In genomic region chr3:141370065-141370533, GRCh38 we compare ENCODE assay signal across 8 cellular contexts. TPM values are rescaled to one million over a fixed set of nuclear protein-coding genes. Genes with fewer than 3 reads are reported as not detected.
A peak's percentile ranks its signal among the peaks of the same experiment; 100 is the strongest.
DNase-seq lines count a peak whose midpoint lies in the region; ATAC-seq and TF ChIP-seq lines count a peak whose summit lies in the region.

No MANE protein-coding gene starts in this region.

- H2BK15ac ChIP-seq in mesendoderm (replicated peaks; ENCODE audit: low read depth), result no peak overlapping the region

- H3K23ac ChIP-seq in mesendoderm (ENCODE audit: low read length), result no peak overlapping the region

- ATAC-seq in GM18861 (IDR thresholded peaks at IDR 0.05; ENCODE audit: unreplicated experiment) (peak; percentile 86), HG03064 (IDR thresholded peaks at IDR 0.05; ENCODE audit: low read depth, unreplicated experiment) (peak; percentile 74)

- no peaks in the 10 kb centered on the region for H3K36me3 ChIP-seq in mesendoderm (ENCODE audit: control insufficient read depth, insufficient read depth, low read length)

- DNase-seq in AML-193 (lab: John Stamatoyannopoulos, UW), result peak; percentile 68 to 71
- DNase-seq in NCI-H446 (lab: John Stamatoyannopoulos, UW), result peak; percentile 45 to 76
- peak; percentile 51 to 61 for DNase-seq in activated CD4-positive, alpha-beta T cell treated with anti-CD3 and anti-CD28 coated beads for 4 hours
- DNase-seq in dorsolateral prefrontal cortex, result peak in 3 of 10 donors; percentile 31 to 76 (median 53)
- DNase-seq in mesendoderm, result peak; percentile 98
- peak; percentile 5 to 8 for DNase-seq in stimulated activated CD8-positive, alpha-beta memory T cell treated with anti-CD3 and anti-CD28 coated beads, Interleukin-7, amount 100 ng/mL, for 1 hour (ENCODE audit: low read depth in 2 of 2)

- H3K4me3 ChIP-seq in dorsolateral prefrontal cortex (peak overlapping the region in 39 of 59 donors; percentile 5 to 68 (median 49)), mesendoderm (ENCODE audit: low read length) (no peak overlapping the region)

- no peak overlapping the region for H4K8ac ChIP-seq in mesendoderm (ENCODE audit: low read depth, low read length)

- H3K27me3 ChIP-seq in dorsolateral prefrontal cortex, result no peaks in the 10 kb centered on the region
- H3K27me3 ChIP-seq in mesendoderm (ENCODE audit: insufficient read depth, low read length, poor library complexity), result no peaks in the 10 kb centered on the region

- no peak overlapping the region for H3K4me2 ChIP-seq in mesendoderm (ENCODE audit: low read length)

- no peak overlapping the region for H2BK120ac ChIP-seq in mesendoderm (ENCODE audit: low read depth, low read length)

- H3K4me1 ChIP-seq in mesendoderm (ENCODE audit: control insufficient read depth, low read depth, low read length), result peaks cover 7% of the 10 kb centered on the region

- no peak overlapping the region for H2AK5ac ChIP-seq in mesendoderm (ENCODE audit: low read length)

- no CpG with 5 or more reads among the region's 2 CpGs for WGBS in mesendoderm (ENCODE audit: extremely low coverage, insufficient coverage, low lambda C conversion rate)

- H3K27ac ChIP-seq in dorsolateral prefrontal cortex (peak overlapping the region in 57 of 59 donors; percentile 38 to 99 (median 96)), mesendoderm (ENCODE audit: low read depth, low read length) (no peak overlapping the region)

- no peak overlapping the region for H3K18ac ChIP-seq in mesendoderm (ENCODE audit: low read length)

- peak overlapping the region; percentile 22 for H3K56ac ChIP-seq in mesendoderm (ENCODE audit: low read length)

- peak in 51 of 56 donors; percentile 15 to 64 (median 45) for TF ChIP-seq CTCF in dorsolateral prefrontal cortex (IDR thresholded peaks at IDR 0.05 in 54 of 56, conservative IDR thresholded peaks at IDR 0.05 in 2 of 56; ENCODE audit: low read depth in 1 of 56, partially characterized antibody in 56 of 56)

- H4K5ac ChIP-seq in mesendoderm (ENCODE audit: low read length), result no peak overlapping the region

- H3K9ac ChIP-seq in mesendoderm (ENCODE audit: low read length), result no peak overlapping the region

- H3K79me1 ChIP-seq in mesendoderm (ENCODE audit: low read length), result no peaks in the 10 kb centered on the region

- no peak overlapping the region for H3K4ac ChIP-seq in mesendoderm (ENCODE audit: low read depth, low read length)

- no peak overlapping the region for H2BK5ac ChIP-seq in mesendoderm (ENCODE audit: low read length)

- no peaks in the 10 kb centered on the region for H3K79me2 ChIP-seq in mesendoderm (ENCODE audit: control insufficient read depth, insufficient read depth, low read length)

- intact Hi-C loops in dorsolateral prefrontal cortex (cut with DNase I), result loop anchor here in 1 of 2 donors (2.0 kb wide), 1 partner anchor 41 kb away; no protein-coding TSS in a partner anchor

RNA-seq across cellular contexts. Expression of gene ZBTB38, which starts 1.8 kb away (rescaled TPM):
- total RNA-seq in dorsolateral prefrontal cortex, result 100 to 1,000 TPM; 101 to 187 (median 131) TPM
- 20.8 TPM for polyA plus RNA-seq in mesendoderm (2013, experiment 1 of 2)
- 20.5 TPM for polyA plus RNA-seq in mesendoderm (2013, experiment 2 of 2)
